In the genomic region with DNA sequence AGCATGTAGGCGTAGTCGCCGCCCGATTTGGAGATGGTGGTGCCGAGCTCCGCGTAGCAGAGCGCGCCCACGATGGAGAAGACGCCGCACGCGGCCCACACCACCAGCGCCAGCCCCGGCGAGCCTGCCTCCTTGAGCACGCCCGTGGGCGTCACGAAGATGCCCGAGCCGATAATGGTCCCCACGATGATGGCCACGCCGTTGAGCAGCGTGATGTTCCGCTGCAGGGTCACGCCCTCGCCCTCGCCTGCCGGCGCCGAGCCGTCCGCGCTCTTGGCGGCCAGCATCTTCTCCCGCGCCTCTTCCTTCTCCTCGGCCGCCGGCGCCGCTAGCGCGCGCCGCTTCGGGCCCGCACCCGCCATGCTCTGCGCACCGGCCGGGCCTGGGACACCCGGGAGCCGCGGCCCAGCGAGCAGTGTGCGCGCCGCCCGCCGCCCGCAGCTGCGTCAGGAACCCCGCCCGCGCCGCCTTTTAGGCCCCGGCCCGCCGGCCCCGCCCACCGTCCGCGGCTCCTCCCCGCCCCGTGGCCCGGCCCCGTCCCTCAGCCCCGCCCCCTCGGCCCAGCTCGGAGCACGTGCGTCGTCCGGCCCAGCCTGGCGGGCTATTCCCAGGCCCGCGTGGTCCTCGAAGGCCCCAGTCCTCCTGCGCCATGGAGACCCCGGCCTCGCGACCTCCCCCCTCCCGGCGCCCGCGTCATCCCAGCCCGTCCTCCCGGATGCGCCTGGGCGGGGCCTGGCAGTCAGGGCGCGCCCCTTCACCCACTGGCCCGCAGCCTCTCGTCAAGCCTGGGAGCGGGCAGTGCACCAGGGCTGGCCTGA, we compare ENCODE assay signal across 8 cellular contexts. TPM values are rescaled to one million over a fixed set of nuclear protein-coding genes. Genes with fewer than 3 reads are reported as not detected.
DNase-seq lines count a peak whose midpoint lies in the region; ATAC-seq, FAIRE-seq and TF ChIP-seq lines count a peak whose summit lies in the region.
"Not testable (repeated sequence)": the region's sequence is repeated elsewhere in the genome, so short reads cannot be mapped to it uniquely, and the experiment has no call there.

A gene (minus strand): TSS at position 447 of the 818 bp plus-strand sequence. CDS start 85 bp downstream, at position 362.

- POLR2A ChIA-PET in PC-3 (lab: Charles Lee; ENCODE audit: unreplicated experiment): interaction anchor here (0.6 kb wide), 4 partner anchors 56 to 1348 kb away, joined by 3 to 6 read pairs (median 3); a partner anchor contains a TSS
- POLR2A ChIA-PET in H1 (lab: Charles Lee; ENCODE audit: partially characterized antibody): interaction anchor here (0.7 to 22.5 kb wide), 20 partner anchors 11 to 514 kb away, joined by 3 to 507 read pairs (median 6); a partner anchor contains a TSS

- H3K4me2 ChIP-seq in PC-3 (ENCODE audit: low read length): peak within 1 kb of the TSS; percentile 90
- peak within 1 kb of the TSS; percentile 86 to 87 for H3K4me2 ChIP-seq in H1 (ENCODE audit: insufficient read depth in 1 of 2, low read depth in 2 of 2, low read length in 2 of 2)

- not testable (repeated sequence) for H3K36me3 ChIP-seq in PC-3 (ENCODE audit: low read depth, low read length)
- H3K36me3 ChIP-seq in H1 (ENCODE audit: control insufficient read depth in 2 of 4, insufficient read depth in 4 of 4, low read length in 3 of 4): peaks cover 0 to 15% (median under 1%) of the 10 kb centered on the region in 4 experiments; a peak in 3 of 8 replicates

- H3F3A ChIP-seq in PC-3 (ENCODE audit: low read length, unreplicated experiment): not testable (repeated sequence)

- H2BK20ac ChIP-seq in H1 (ENCODE audit: low read length): not testable (repeated sequence)

- H3K79me1 ChIP-seq in H1 (ENCODE audit: low read depth, low read length): not testable (repeated sequence)

- 2% methylated on average over 55 of the region's 109 CpGs; no CpG with 5 or more reads in 1 of the 2 experiments for WGBS in H1 (ENCODE audit: extremely low coverage in 1 of 2, insufficient coverage in 1 of 2, insufficient read length in 1 of 2, insufficient replicate concordance in 2 of 2, low coverage in 1 of 2, low lambda C conversion rate in 2 of 2, missing lambda C conversion rate in 1 of 2), 2 experiments

- H3K9me3 ChIP-seq in PC-3 (ENCODE audit: low read length); H1 (ENCODE audit: insufficient read depth in 2 of 2, low read depth in 1 of 2, low read length in 1 of 2): not testable (repeated sequence)

- TF ChIP-seq POLR2A in H1 (IDR thresholded peaks at IDR 0.05; ENCODE audit: control extremely low read depth in 1 of 2, low read depth in 2 of 2, low read length in 2 of 2): peak; percentile 81 to 87

- H3K4me3 ChIP-seq in PC-3 (ENCODE audit: low read length) (peak within 1 kb of the TSS; percentile 83), H1 (ENCODE audit: extremely low read depth in 1 of 4, insufficient read depth in 2 of 4, low read depth in 3 of 4, low read length in 4 of 4) (peak within 1 kb of the TSS; percentile 59 to 74 (median 65))

- H3K4me1 ChIP-seq in PC-3 (ENCODE audit: insufficient read depth, low read length) (peaks cover 18% of the 10 kb centered on the region; the same call in 1 of the 2 replicates), H1 (replicated peaks in 1 of 4; ENCODE audit: control insufficient read depth in 3 of 4, insufficient read depth in 4 of 4, low read length in 3 of 4) (peaks cover 12 to 22% (median 14%) of the 10 kb centered on the region in 4 experiments)

- not testable (repeated sequence) for H3K23ac ChIP-seq in H1 (ENCODE audit: insufficient read length)

- peak within 1 kb of the TSS; percentile 19; the same call in 1 of the 2 replicates for H4K8ac ChIP-seq in H1 (ENCODE audit: extremely low read depth, insufficient read depth, low read length)

- H3K56ac ChIP-seq in H1 (replicated peaks; ENCODE audit: insufficient read length, low read depth, low read length): not testable (repeated sequence)

- not testable (repeated sequence) for H3K27me3 ChIP-seq in PC-3 (ENCODE audit: low read length)
- peaks cover 0 to 29% (median 19%) of the 10 kb centered on the region in 4 experiments; a peak in 5 of 7 replicates for H3K27me3 ChIP-seq in H1 (replicated peaks in 1 of 4; ENCODE audit: control insufficient read depth in 3 of 4, extremely low read depth in 1 of 4, insufficient read depth in 3 of 4, low read length in 3 of 4)

- H2BK15ac ChIP-seq in H1 (ENCODE audit: low read length): not testable (repeated sequence)

- H4K91ac ChIP-seq in H1 (replicated peaks; ENCODE audit: insufficient read length, low read length): not testable (repeated sequence)

- H4K20me1 ChIP-seq in PC-3 (ENCODE audit: low read length) (peaks cover 24% of the 10 kb centered on the region; the same call in 1 of the 2 replicates), H1 (replicated peaks in 1 of 2; ENCODE audit: control insufficient read depth in 1 of 2, insufficient read depth in 2 of 2, low read length in 2 of 2) (peaks cover 7 to 12% of the 10 kb centered on the region in 2 experiments)

- not testable (repeated sequence) for H2AFZ ChIP-seq in PC-3 (ENCODE audit: low read length); H1 (ENCODE audit: low read length)

- H4K5ac ChIP-seq in H1 (ENCODE audit: insufficient read length, low read depth, low read length): not testable (repeated sequence)

- DNase-seq in Ammon's horn (ENCODE audit: low spot score) (peak; percentile 76), PC-3 (peak; percentile 65), H1 (ENCODE audit: low read depth in 1 of 2, low spot score in 2 of 2) (peak; percentile 77 to 96), medulla oblongata (ENCODE audit: extremely low spot score) (peak; percentile 73)
- DNase-seq in activated CD8-positive, alpha-beta memory T cell treated with anti-CD3 and anti-CD28 coated beads, Interleukin-2, amount 50 U/mL, for 4 hours: peak; percentile 92
- peak; percentile 88 to 96 for DNase-seq in stimulated activated CD4-positive, alpha-beta T cell treated with anti-CD3 and anti-CD28 coated beads, Interleukin-4, amount 100 ng/mL, for 4 hours

- H3K14ac ChIP-seq in H1 (ENCODE audit: insufficient read length): not testable (repeated sequence)

- not testable (repeated sequence) for H3K4ac ChIP-seq in H1 (replicated peaks; ENCODE audit: insufficient read length, low read depth, low read length)

- not testable (repeated sequence) for TF ChIP-seq EP300 in H1 (IDR thresholded peaks at IDR 0.05; ENCODE audit: borderline replicate concordance in 1 of 2, low read depth in 2 of 2, low read length in 2 of 2)

- not testable (repeated sequence) for H3K23me2 ChIP-seq in H1 (ENCODE audit: low read depth, low read length)

- H2BK120ac ChIP-seq in H1 (replicated peaks; ENCODE audit: low read depth, low read length): not testable (repeated sequence)

- H3K9ac ChIP-seq in PC-3 (ENCODE audit: low read length) (peak within 1 kb of the TSS; percentile 83), H1 (replicated peaks in 1 of 4; ENCODE audit: extremely low read depth in 1 of 4, low read depth in 3 of 4, low read length in 3 of 4) (peak within 1 kb of the TSS; percentile 34 to 74 (median 57))

- H2AK5ac ChIP-seq in H1 (ENCODE audit: low read depth, low read length): not testable (repeated sequence)

- not testable (repeated sequence) for H3K9me2 ChIP-seq in PC-3 (replicated peaks; ENCODE audit: low read length)

- peak within 1 kb of the TSS; percentile 90 for H3K18ac ChIP-seq in H1 (ENCODE audit: extremely low read depth, low read length)

- TF ChIP-seq CTCF in PC-3 (conservative IDR thresholded peaks at IDR 0.05; ENCODE audit: low read depth, low read length); H1 (IDR thresholded peaks at IDR 0.05; ENCODE audit: control extremely low read depth in 1 of 3, insufficient read depth in 1 of 3, low read depth in 1 of 3, low read length in 3 of 3): not testable (repeated sequence)

- intact Hi-C loops in PC-3 (cut with micrococcal nuclease): not testable (repeated sequence)

- peak within 1 kb of the TSS; percentile 86 for H3K27ac ChIP-seq in PC-3 (ENCODE audit: low read length)
- not testable (repeated sequence) for H3K27ac ChIP-seq in H1 (ENCODE audit: low read depth, low read length)

- H3K79me2 ChIP-seq in PC-3 (ENCODE audit: low read length) (peaks cover 49% of the 10 kb centered on the region), H1 (ENCODE audit: control insufficient read depth in 1 of 2, insufficient read depth in 2 of 2, low read length in 2 of 2) (peaks cover 4 to 43% of the 10 kb centered on the region in 2 experiments; a peak in 3 of 4 replicates)

- TF ChIP-seq RAD21 in H1 (IDR thresholded peaks at IDR 0.05 in 1 of 2, conservative IDR thresholded peaks at IDR 0.05 in 1 of 2; ENCODE audit: low read depth in 2 of 2, low read length in 2 of 2): not testable (repeated sequence)

- H2BK12ac ChIP-seq in H1 (ENCODE audit: low read depth, low read length): peak within 1 kb of the TSS; percentile 50; the same call in 1 of the 2 replicates

- not testable (repeated sequence) for FAIRE-seq in H1 (lab: Jason Lieb, UNC)

- ATAC-seq in GM19351 (IDR thresholded peaks at IDR 0.05; ENCODE audit: unreplicated experiment) (peak; percentile 58), HG03442 (IDR thresholded peaks at IDR 0.05; ENCODE audit: unreplicated experiment) (peak; percentile 41), PC-3 (peak; percentile 52)

- CTCF ChIA-PET in PC-3 (lab: Charles Lee): interaction anchor here (4.9 kb wide), 1 partner anchor 90 kb away, joined by 42 read pairs; no protein-coding TSS in a partner anchor
- CTCF ChIA-PET in H1 (lab: Charles Lee; ENCODE audit: partially characterized antibody): interaction anchor here (0.9 to 12.4 kb wide), 10 partner anchors 17 to 103 kb away, joined by 3 to 181 read pairs (median 16); a partner anchor contains a TSS

- BruUV-seq in PC-3 (replicated peaks; lab: Mats Ljungman, UMichigan): not testable (repeated sequence)

- H2BK5ac ChIP-seq in H1 (ENCODE audit: low read depth, low read length): peak within 1 kb of the TSS; percentile 24; the same call in 1 of the 2 replicates

TF ChIP-seq in H1, 55 proteins besides CTCF, POLR2A, EP300 and RAD21 (continues in another document):
- TF ChIP-seq, protein P1, sequence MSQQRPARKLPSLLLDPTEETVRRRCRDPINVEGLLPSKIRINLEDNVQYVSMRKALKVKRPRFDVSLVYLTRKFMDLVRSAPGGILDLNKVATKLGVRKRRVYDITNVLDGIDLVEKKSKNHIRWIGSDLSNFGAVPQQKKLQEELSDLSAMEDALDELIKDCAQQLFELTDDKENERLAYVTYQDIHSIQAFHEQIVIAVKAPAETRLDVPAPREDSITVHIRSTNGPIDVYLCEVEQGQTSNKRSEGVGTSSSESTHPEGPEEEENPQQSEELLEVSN (IDR thresholded peaks at IDR 0.05): peak; percentile 98

RNA-seq across cellular contexts. Expression of the gene that starts here (rescaled TPM):
- total RNA-seq in PC-3 (2014; rRNA removed): 93.2 and 118 TPM in 2 replicates
- total RNA-seq in H1 (2021; fragmentation: NEBNext Ultra II Directional; extraction: Animal tissue kit (Norgen Biotek cat#: 25700)): 327 and 341 TPM in 2 replicates
- 68.2 and 161 TPM in 2 replicates for polyA plus RNA-seq in H1 (2011; rRNA removed)
- 65.1 TPM for polyA plus RNA-seq in H1 (2011; cell fraction: cytosol; rRNA removed)
- polyA plus RNA-seq in H1 (2011; cell fraction: nucleus; rRNA removed): 122 TPM
- 126 to 176 TPM (median 151 TPM) in 4 replicates for polyA plus RNA-seq in H1 (2012, experiment 1 of 2)
- 202 TPM for polyA plus RNA-seq in H1 (2012, experiment 2 of 2)
- 316 TPM for polyA plus RNA-seq in H1 (2013, experiment 1 of 2)
- 381 TPM for polyA plus RNA-seq in H1 (2013, experiment 2 of 2)
- polyA minus RNA-seq in H1 (2011; rRNA and poly(A)+ RNA removed): 34.4 and 63.7 TPM in 2 replicates
- 84.2 TPM for polyA minus RNA-seq in H1 (2011; cell fraction: cytosol; rRNA and poly(A)+ RNA removed)
- polyA minus RNA-seq in H1 (2011; cell fraction: nucleus; rRNA and poly(A)+ RNA removed): 42.4 TPM
